In genomic region chrX:13836575-13836974, GRCh38 we compare ENCODE assay signal across 21 cellular contexts. TPM values are rescaled to one million over a fixed set of nuclear protein-coding genes. Genes with fewer than 3 reads are reported as not detected.
A peak's percentile ranks its signal among the peaks of the same experiment; 100 is the strongest.
DNase-seq lines count a peak whose midpoint lies in the region; ATAC-seq and TF ChIP-seq lines count a peak whose summit lies in the region.
"Had no signal": no experiment of that assay in that cellular context is flagged by ENCODE, and none has a peak within 500 bp of the region (broad histone marks: within the 10 kb centered on the region; RNA-seq: fewer than 3 reads in every experiment).

No MANE protein-coding gene starts in this region.

- DNase-seq in SW480 (ENCODE audit: low spot score) (peak; percentile 1), endodermal cell (no peak), neural progenitor cell (ENCODE audit: low spot score) (no peak), superior temporal gyrus (ENCODE audit: extremely low spot score) (no peak)
- DNase-seq: Caco-2; CD4-positive, alpha-beta T cell; IMR-90; Kasumi-1; NCI-H1092 treated with DMSO at 0.1 percent for 48 hours; NCI-H146; NCI-H2029 treated with DMSO at 0.1 percent for 48 hours; NCI-H2171 treated with DMSO at 0.1 percent for 48 hours; NCI-H446; NCI-H526 treated with DMSO at 0.1 percent for 48 hours had no signal

- no peak overlapping the region for H3K27ac ChIP-seq in HEK293 (ENCODE audit: extremely low read depth, low read depth, low read length)
- H3K27ac ChIP-seq in endodermal cell (ENCODE audit: low read depth, low read length), result peak overlapping the region; percentile 83
- no peak overlapping the region for H3K27ac ChIP-seq in neural progenitor cell
- H3K27ac ChIP-seq: SJSA1 had no signal

- H3K4me2 ChIP-seq in neural progenitor cell, result peak overlapping the region; percentile 45

- CTCF ChIA-PET in HEK293 (lab: Yijun Ruan, JAX), result interaction anchor here (0.6 to 1.0 kb wide), 3 partner anchors 25 to 1489 kb away, joined by 3 read pairs; no protein-coding TSS in a partner anchor

- H3K36me3 ChIP-seq in HEK293 (ENCODE audit: control insufficient read depth in 2 of 2, insufficient read depth in 1 of 2, low read length in 2 of 2), result no peaks in the 10 kb centered on the region
- H3K36me3 ChIP-seq in endodermal cell (ENCODE audit: control insufficient read depth, insufficient read depth, low read length), result no peaks in the 10 kb centered on the region
- H3K36me3 ChIP-seq in neural progenitor cell, result no peaks in the 10 kb centered on the region
- H3K36me3 ChIP-seq: HAP-1, SJSA1 had no signal

- H3K27me3 Mint-ChIP-seq in endodermal cell (ENCODE audit: insufficient read depth) (no peaks in the 10 kb centered on the region), neural progenitor cell (ENCODE audit: insufficient read depth, low read depth) (no peaks in the 10 kb centered on the region)
- H3K27me3 Mint-ChIP-seq: CD4-positive, alpha-beta T cell had no signal

- POLR2A ChIA-PET in HEK293 (lab: Yijun Ruan, JAX), result interaction anchor here (1.2 to 1.5 kb wide), 3 partner anchors 12 to 40 kb away, joined by 3 read pairs; no protein-coding TSS in a partner anchor

- H3K36me3 Mint-ChIP-seq in endodermal cell (ENCODE audit: low read depth), result no peaks in the 10 kb centered on the region
- H3K36me3 Mint-ChIP-seq in neural progenitor cell, result no peaks in the 10 kb centered on the region

- no peak overlapping the region for H3K9ac ChIP-seq in endodermal cell (ENCODE audit: extremely low read depth, low read length, poor library complexity, severe bottlenecking)
- H3K9ac ChIP-seq in neural progenitor cell, result no peak overlapping the region

- H3K27me3 ChIP-seq in endodermal cell (ENCODE audit: control insufficient read depth, insufficient read depth, low read length, poor library complexity, severe bottlenecking) (no peaks in the 10 kb centered on the region), neural progenitor cell (no peaks in the 10 kb centered on the region)
- H3K27me3 ChIP-seq: SJSA1 had no signal

- H4K20me1 ChIP-seq in neural progenitor cell (ENCODE audit: low read depth), result no peaks in the 10 kb centered on the region

- H3K4me1 ChIP-seq in HEK293 (ENCODE audit: control insufficient read depth, insufficient read depth, low read length) (peaks cover 10% of the 10 kb centered on the region; the same call in 1 of the 2 replicates), endodermal cell (ENCODE audit: control insufficient read depth, insufficient read depth, low read length) (no peaks in the 10 kb centered on the region), neural progenitor cell (peaks cover 23% of the 10 kb centered on the region)
- H3K4me1 ChIP-seq: Caco-2, SJSA1 had no signal

- no peaks in the 10 kb centered on the region for H3K79me2 ChIP-seq in neural progenitor cell (ENCODE audit: low read depth)

- H3K4me3 Mint-ChIP-seq in endodermal cell (peak overlapping the region; percentile 16), neural progenitor cell (peak overlapping the region; percentile 41)
- H3K4me3 Mint-ChIP-seq: CD4-positive, alpha-beta T cell had no signal

- no peak overlapping the region for H3K27ac Mint-ChIP-seq in endodermal cell
- peak overlapping the region; percentile 82 for H3K27ac Mint-ChIP-seq in neural progenitor cell
- H3K27ac Mint-ChIP-seq: CD4-positive, alpha-beta T cell had no signal

- H3K9me3 Mint-ChIP-seq in endodermal cell (peaks cover 40% of the 10 kb centered on the region), neural progenitor cell (no peaks in the 10 kb centered on the region)
- H3K9me3 Mint-ChIP-seq: CD4-positive, alpha-beta T cell had no signal

- H3K4me1 Mint-ChIP-seq in endodermal cell, result peaks cover 18% of the 10 kb centered on the region
- peaks cover 53% of the 10 kb centered on the region for H3K4me1 Mint-ChIP-seq in neural progenitor cell

- no peak for TF ChIP-seq CTCF in HEK293 (tag by site-specific recombination; IDR thresholded peaks at IDR 0.05)
- TF ChIP-seq CTCF in endodermal cell (conservative IDR thresholded peaks at IDR 0.05), result no peak
- no peak for TF ChIP-seq CTCF in neural progenitor cell (IDR thresholded peaks at IDR 0.05)

- H2AFZ ChIP-seq in neural progenitor cell (replicated peaks), result no peak overlapping the region

- no peaks in the 10 kb centered on the region for H3K9me3 ChIP-seq in HEK293 (ENCODE audit: control insufficient read depth, insufficient read depth, low read depth, low read length)
- H3K9me3 ChIP-seq in endodermal cell (ENCODE audit: control insufficient read depth, low read length), result no peaks in the 10 kb centered on the region
- no peaks in the 10 kb centered on the region for H3K9me3 ChIP-seq in neural progenitor cell (ENCODE audit: low read depth)
- H3K9me3 ChIP-seq: Caco-2, HAP-1, SJSA1 had no signal

- ATAC-seq in GM18858 (IDR thresholded peaks at IDR 0.05; ENCODE audit: unreplicated experiment) (no peak), GM19397 (IDR thresholded peaks at IDR 0.05; ENCODE audit: unreplicated experiment) (no peak), HG02938 (IDR thresholded peaks at IDR 0.05; ENCODE audit: unreplicated experiment) (no peak)
- ATAC-seq: Panc1 had no signal

- WGBS in endodermal cell (ENCODE audit: insufficient coverage in 1 of 2, insufficient read length in 1 of 2), 2 experiments, result 70 to 71% methylated on average over 2 to 6 of the region's 6 CpGs

- H3F3A ChIP-seq in neural progenitor cell (ENCODE audit: low read depth), result no peaks in the 10 kb centered on the region

- H3K4me3 ChIP-seq in HEK293 (ENCODE audit: low read depth, low read length), result no peak overlapping the region
- H3K4me3 ChIP-seq in endodermal cell (ENCODE audit: low read length), result no peak overlapping the region
- no peak overlapping the region for H3K4me3 ChIP-seq in neural progenitor cell
- H3K4me3 ChIP-seq: HAP-1, SJSA1 had no signal

TF ChIP-seq in HEK293, 187 proteins besides CTCF, POLR2A, EP300 and RAD21:
- TF ChIP-seq ZNF629 (tag by site-specific recombination; IDR thresholded peaks at IDR 0.05), result 0 out of 2 replicates have a peak, but pooled peaks have one; percentile 10
- no peak for TF ChIP-seq GLI2 (tag by site-specific recombination; IDR thresholded peaks at IDR 0.05; ENCODE audit: borderline replicate concordance, low read depth)
- peak; percentile 66; the same call in 1 of the 2 replicates for TF ChIP-seq PRDM1 (tag by site-specific recombination; IDR thresholded peaks at IDR 0.05)
- no peak for TF ChIP-seq ZNF2 (tag by site-specific recombination; IDR thresholded peaks at IDR 0.05)
- TF ChIP-seq ZNF138 (tag by site-specific recombination; IDR thresholded peaks at IDR 0.05; ENCODE audit: borderline replicate concordance), result no peak
- peak; percentile 56; the same call in 1 of the 2 replicates for TF ChIP-seq PRDM6 (tag by site-specific recombination; IDR thresholded peaks at IDR 0.05)
- no peak for TF ChIP-seq SP3 (tag by site-specific recombination; IDR thresholded peaks at IDR 0.05)
- TF ChIP-seq SP7 (tag by site-specific recombination; IDR thresholded peaks at IDR 0.05), result peak; percentile 66; the same call in 1 of the 2 replicates

RNA-seq across cellular contexts. Expression of gene GPM6B, which starts 19.7 kb away (rescaled TPM):
- total RNA-seq in endodermal cell (10 to 100 TPM; 26.2 to 61.1 TPM), neural progenitor cell (ENCODE audit: low replicate concordance) (49.6 and 69.2 TPM in 2 replicates)
- polyA plus RNA-seq in endodermal cell (2013, experiment 1 of 2), result 119 TPM
- 92.6 TPM for polyA plus RNA-seq in endodermal cell (2013, experiment 2 of 2)
- total RNA-seq: CD4-positive, alpha-beta T cell; SJSA1 had no signal
